In the genomic region with DNA sequence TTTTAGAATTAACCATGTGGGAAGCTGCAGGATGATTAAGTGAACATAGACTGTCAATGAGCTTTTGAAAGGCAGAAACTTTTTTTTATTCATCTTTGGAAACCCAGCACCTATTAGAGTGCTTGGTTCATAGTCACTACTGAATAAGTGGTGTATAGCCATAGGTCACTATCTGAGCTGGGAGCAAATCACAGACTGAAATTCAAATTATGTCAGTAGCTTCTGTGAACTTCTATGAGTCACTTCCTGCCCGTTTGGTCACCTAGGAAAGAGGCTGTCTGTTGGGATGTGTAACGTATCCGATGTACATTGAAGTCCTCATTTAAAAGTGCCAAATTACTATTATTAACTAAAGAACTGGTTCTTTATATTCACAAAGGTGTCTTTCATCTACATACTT, we compare ENCODE assay signal across 15 cellular contexts. TPM values are rescaled to one million over a fixed set of nuclear protein-coding genes. Genes with fewer than 3 reads are reported as not detected.
DNase-seq lines count a peak whose midpoint lies in the region; ATAC-seq, FAIRE-seq and TF ChIP-seq lines count a peak whose summit lies in the region.
"Had no signal": no experiment of that assay in that cellular context is flagged by ENCODE, and none has a peak within 500 bp of the region (broad histone marks: within the 10 kb centered on the region; RNA-seq: fewer than 3 reads in every experiment).

No MANE protein-coding gene starts in this region.

- peak; percentile 46 to 56 for ATAC-seq in activated CD4-positive, CD25-positive, alpha-beta regulatory T cell treated with anti-CD3 and anti-CD28 coated beads, Interleukin-2, amount 50 U/mL, for 24 hours
- ATAC-seq in PC-3 (no peak), pancreas (no peak)
- ATAC-seq in stimulated activated effector memory CD8-positive, alpha-beta T cell treated with anti-CD3 and anti-CD28 coated beads, Interleukin-12 subunit alpha, Interleukin-12 subunit beta, amount 100 ng/mL, for 72 hours = peak; percentile 67

- no peak overlapping the region for H2AFZ ChIP-seq in PC-3 (ENCODE audit: low read length)

- H3K9me3 Mint-ChIP-seq in stimulated activated effector memory CD8-positive, alpha-beta T cell treated with anti-CD3 and anti-CD28 coated beads, Interleukin-12 subunit alpha, Interleukin-12 subunit beta, amount 100 ng/mL, for 72 hours = no peaks in the 10 kb centered on the region
- H3K9me3 Mint-ChIP-seq in endothelial cell (ENCODE audit: unreplicated experiment) = no peaks in the 10 kb centered on the region
- H3K9me3 Mint-ChIP-seq: activated T-cell treated with anti-CD3 and anti-CD28 coated beads, Interleukin-2, amount 50 U/mL, for 4 hours; neural crest cell had no signal

- H3K4me3 Mint-ChIP-seq in stimulated activated effector memory CD8-positive, alpha-beta T cell treated with anti-CD3 and anti-CD28 coated beads, Interleukin-12 subunit alpha, Interleukin-12 subunit beta, amount 100 ng/mL, for 72 hours = no peak overlapping the region
- H3K4me3 Mint-ChIP-seq in endothelial cell (ENCODE audit: unreplicated experiment) = no peak overlapping the region
- H3K4me3 Mint-ChIP-seq: activated T-cell treated with anti-CD3 and anti-CD28 coated beads, Interleukin-2, amount 50 U/mL, for 4 hours; neural crest cell had no signal

- DNase-seq in activated CD4-positive, CD25-positive, alpha-beta regulatory T cell treated with anti-CD3 and anti-CD28 coated beads, Interleukin-2, amount 50 U/mL, for 72 hours = no peak
- peak; percentile 29 for DNase-seq in PC-3
- peak; percentile 9 for DNase-seq in central memory CD4-positive, alpha-beta T cell
- no peak for DNase-seq in stimulated activated effector memory CD8-positive, alpha-beta T cell treated with anti-CD3 and anti-CD28 coated beads, Interleukin-12 subunit alpha, Interleukin-12 subunit beta, amount 100 ng/mL, for 72 hours (ENCODE audit: low spot score in 2 of 2)
- DNase-seq in endothelial cell (ENCODE audit: low spot score) = no peak
- DNase-seq in pancreas = no peak
- DNase-seq in activated T-cell treated with anti-CD3 and anti-CD28 coated beads, Interleukin-2, amount 50 U/mL, for 1 hour = no peak
- DNase-seq: activated T-cell treated with anti-CD3 and anti-CD28 coated beads, Interleukin-2, amount 50 U/mL, for 4 hours; COR-L47; lower lobe of right lung had no signal

- H3K27me3 Mint-ChIP-seq in endothelial cell (ENCODE audit: unreplicated experiment) = no peaks in the 10 kb centered on the region

- H3K36me3 ChIP-seq in PC-3 (ENCODE audit: low read depth, low read length) (no peaks in the 10 kb centered on the region), pancreas (no peaks in the 10 kb centered on the region)
- H3K36me3 ChIP-seq: HAP-1, lower lobe of right lung had no signal

- no peak overlapping the region for H3K4me2 ChIP-seq in PC-3 (ENCODE audit: low read length)

- CTCF ChIA-PET in PC-3 (lab: Charles Lee) = no interaction called here

- no peaks in the 10 kb centered on the region for H4K20me1 ChIP-seq in PC-3 (ENCODE audit: low read length)

- 70 to 79% methylated on average over 3 of the region's 3 CpGs for WGBS in pancreas, 2 donors

- TF ChIP-seq CTCF in PC-3 (conservative IDR thresholded peaks at IDR 0.05; ENCODE audit: low read depth, low read length) (no peak), endothelial cell (IDR thresholded peaks at IDR 0.05; ENCODE audit: unreplicated experiment) (no peak), pancreas (IDR thresholded peaks at IDR 0.05) (no peak)

- intact Hi-C loops in PC-3 (cut with micrococcal nuclease) = no loop called here
- intact Hi-C loops in pancreas (cut with DNase I) = no loop called here

- FAIRE-seq in pancreas (lab: Jason Lieb, UNC) = no peak
- FAIRE-seq: A204.1 had no signal

- POLR2A ChIA-PET in PC-3 (lab: Charles Lee; ENCODE audit: unreplicated experiment) = no interaction called here

- H3K27me3 ChIP-seq in PC-3 (ENCODE audit: low read length) (no peaks in the 10 kb centered on the region), pancreas (no peaks in the 10 kb centered on the region)

- no peak overlapping the region for H3K27ac Mint-ChIP-seq in stimulated activated effector memory CD8-positive, alpha-beta T cell treated with anti-CD3 and anti-CD28 coated beads, Interleukin-12 subunit alpha, Interleukin-12 subunit beta, amount 100 ng/mL, for 72 hours
- no peak overlapping the region for H3K27ac Mint-ChIP-seq in endothelial cell (ENCODE audit: unreplicated experiment)

- no peaks in the 10 kb centered on the region for H3K9me2 ChIP-seq in PC-3 (replicated peaks; ENCODE audit: low read length)

- H3K27ac ChIP-seq in PC-3 (ENCODE audit: low read length) = no peak overlapping the region
- H3K27ac ChIP-seq in pancreas = no peak overlapping the region
- H3K27ac ChIP-seq: HL-60, lower lobe of right lung had no signal

- H3K36me3 Mint-ChIP-seq in stimulated activated effector memory CD8-positive, alpha-beta T cell treated with anti-CD3 and anti-CD28 coated beads, Interleukin-12 subunit alpha, Interleukin-12 subunit beta, amount 100 ng/mL, for 72 hours = no peaks in the 10 kb centered on the region
- H3K36me3 Mint-ChIP-seq in endothelial cell (ENCODE audit: low read depth, unreplicated experiment) = no peaks in the 10 kb centered on the region

- no peak overlapping the region for H3K4me3 ChIP-seq in PC-3 (ENCODE audit: low read length)
- H3K4me3 ChIP-seq in pancreas = no peak overlapping the region
- H3K4me3 ChIP-seq: HAP-1, lower lobe of right lung had no signal

- no peaks in the 10 kb centered on the region for H3K79me2 ChIP-seq in PC-3 (ENCODE audit: low read length)

- BruUV-seq in PC-3 (replicated peaks; lab: Mats Ljungman, UMichigan) = no TSS peak

- H3K9ac ChIP-seq in PC-3 (ENCODE audit: low read length) = no peak overlapping the region

- no peaks in the 10 kb centered on the region for H3F3A ChIP-seq in PC-3 (ENCODE audit: low read length, unreplicated experiment)

- no peaks in the 10 kb centered on the region for H3K4me1 ChIP-seq in PC-3 (ENCODE audit: insufficient read depth, low read length)
- H3K4me1 ChIP-seq in pancreas = no peaks in the 10 kb centered on the region

- no peaks in the 10 kb centered on the region for H3K9me3 ChIP-seq in PC-3 (ENCODE audit: low read length)
- no peaks in the 10 kb centered on the region for H3K9me3 ChIP-seq in pancreas
- H3K9me3 ChIP-seq: HAP-1, lower lobe of right lung had no signal

- no peaks in the 10 kb centered on the region for H3K4me1 Mint-ChIP-seq in stimulated activated effector memory CD8-positive, alpha-beta T cell treated with anti-CD3 and anti-CD28 coated beads, Interleukin-12 subunit alpha, Interleukin-12 subunit beta, amount 100 ng/mL, for 72 hours
- no peaks in the 10 kb centered on the region for H3K4me1 Mint-ChIP-seq in endothelial cell (ENCODE audit: unreplicated experiment)
- H3K4me1 Mint-ChIP-seq: neural crest cell had no signal

RNA-seq across cellular contexts. Expression of a gene that starts 20.5 kb away (rescaled TPM):
- total RNA-seq in PC-3 (2014; rRNA removed) = 1.7 and 13.4 TPM in 2 replicates
- 90.9 TPM for total RNA-seq in endothelial cell (ENCODE audit: unreplicated experiment)
- 10 to 100 TPM; 31.4 to 65.8 (median 43.2) TPM for total RNA-seq in pancreas
- polyA plus RNA-seq in pancreas = 10 to 100 TPM; 14.0 to 26.8 TPM

Comparison
In these comparisons a context has a peak if more than half of its experiments do, and no peak if none do; other contexts are left out.
1. ATAC-seq: peak in activated CD4-positive, CD25-positive, alpha-beta regulatory T cell treated with anti-CD3 and anti-CD28 coated beads, Interleukin-2, amount 50 U/mL, for 24 hours (2 of 2) and stimulated activated effector memory CD8-positive, alpha-beta T cell treated with anti-CD3 and anti-CD28 coated beads, Interleukin-12 subunit alpha, Interleukin-12 subunit beta, amount 100 ng/mL, for 72 hours (single experiment); none in PC-3 (single experiment) and pancreas (0 of 4).
2. DNase-seq: peak in PC-3 (single experiment) and central memory CD4-positive, alpha-beta T cell (single experiment); none in activated CD4-positive, CD25-positive, alpha-beta regulatory T cell treated with anti-CD3 and anti-CD28 coated beads, Interleukin-2, amount 50 U/mL, for 72 hours (single experiment), stimulated activated effector memory CD8-positive, alpha-beta T cell treated with anti-CD3 and anti-CD28 coated beads, Interleukin-12 subunit alpha, Interleukin-12 subunit beta, amount 100 ng/mL, for 72 hours (0 of 2), endothelial cell (single experiment), pancreas (0 of 6) and activated T-cell treated with anti-CD3 and anti-CD28 coated beads, Interleukin-2, amount 50 U/mL, for 1 hour (single experiment).